In genomic region chr2:85308951-85309555, GRCh38 we compare ENCODE assay signal across 1 cellular context.
TF ChIP-seq lines count a peak whose summit lies in the region.

No MANE protein-coding gene starts in this region.

TF ChIP-seq in HCT116, 20 proteins besides CTCF, POLR2A, EP300 and RAD21 (continued from another document):
- no peak for TF ChIP-seq REST (IDR thresholded peaks at IDR 0.05; ENCODE audit: low read depth)
